Comparison of ENCODE assay signal across 8 cellular contexts in the genomic region with DNA sequence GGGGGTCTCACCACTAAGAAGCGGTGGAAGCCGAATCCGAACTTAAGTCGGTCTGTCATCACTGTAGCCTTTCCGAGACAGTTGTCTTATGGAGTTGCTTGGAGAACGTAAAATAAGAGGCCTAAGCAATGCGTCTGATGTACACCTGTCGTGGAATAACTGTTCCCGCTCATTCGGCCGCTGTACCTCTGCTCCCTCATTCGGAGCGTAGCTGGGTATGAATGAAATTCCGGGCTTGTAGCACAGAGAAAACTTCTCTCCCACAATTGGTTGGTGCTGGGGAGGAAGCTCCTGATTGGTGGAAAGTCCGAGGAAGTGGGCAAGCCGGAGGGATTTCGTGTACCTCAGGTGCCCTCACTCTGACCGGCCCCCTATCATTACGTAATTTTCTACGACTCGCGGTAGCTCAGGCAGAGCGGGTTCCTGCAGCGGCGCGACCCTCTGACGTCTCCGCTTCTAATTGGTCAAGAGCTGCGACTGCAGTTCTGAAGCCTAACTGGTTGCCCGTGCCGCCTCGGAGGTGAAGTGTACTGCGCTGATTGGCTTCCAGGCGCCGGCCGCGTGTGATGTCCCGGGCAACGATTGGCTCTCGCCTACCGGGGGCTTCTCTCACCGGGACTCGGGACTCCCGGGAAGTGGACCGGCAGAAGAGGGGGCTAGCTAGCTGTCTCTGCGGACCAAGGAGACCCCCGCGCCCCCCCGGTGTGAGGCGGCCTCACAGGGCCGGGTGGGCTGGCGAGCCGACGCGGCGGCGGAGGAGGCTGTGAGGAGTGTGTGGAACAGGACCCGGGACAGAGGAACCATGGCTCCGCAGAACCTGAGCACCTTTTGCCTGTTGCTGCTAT. TPM values are rescaled to one million over a fixed set of nuclear protein-coding genes. Genes with fewer than 3 reads are reported as not detected.
DNase-seq lines count a peak whose midpoint lies in the region; FAIRE-seq and TF ChIP-seq lines count a peak whose summit lies in the region.

A gene (plus strand): TSS at position 625 of the 845 bp plus-strand sequence. CDS start 178 bp downstream, at position 803.

- H3K27ac ChIP-seq in SK-N-MC = peak within 1 kb of the TSS; percentile 51
- no peak within 1 kb of the TSS for H3K27ac ChIP-seq in neuronal stem cell (replicated peaks; ENCODE audit: low read length)

- H3K18ac ChIP-seq in neuronal stem cell (ENCODE audit: low read length) = peak within 1 kb of the TSS; percentile 95

- no CpG with 5 or more reads among the region's 59 CpGs for WGBS in neuronal stem cell (ENCODE audit: extremely low coverage in 2 of 2, insufficient read length in 2 of 2, insufficient replicate concordance in 1 of 2), 2 donors

- peak within 1 kb of the TSS; percentile 88 for H3K27ac Mint-ChIP-seq in HFFc6
- peak within 1 kb of the TSS; percentile 98 for H3K27ac Mint-ChIP-seq in activated naive CD4-positive, alpha-beta T cell treated with anti-CD3 and anti-CD28 coated beads, Interleukin-2, amount 10 ng/mL, durations not matched to agents 7 days and 5 days

- peak within 1 kb of the TSS; percentile 87 for H3K23ac ChIP-seq in neuronal stem cell (ENCODE audit: low read depth, low read length, poor library complexity)

- peaks cover 53% of the 10 kb centered on the region for H3K4me1 Mint-ChIP-seq in HFFc6 (ENCODE audit: low read depth)
- H3K4me1 Mint-ChIP-seq in activated naive CD4-positive, alpha-beta T cell treated with anti-CD3 and anti-CD28 coated beads, Interleukin-2, amount 10 ng/mL, durations not matched to agents 7 days and 5 days = peaks cover 67% of the 10 kb centered on the region

- H2BK15ac ChIP-seq in neuronal stem cell (ENCODE audit: low read length) = no peak within 1 kb of the TSS

- TF ChIP-seq CTCF in HFFc6 (IDR thresholded peaks at IDR 0.05) = no peak
- TF ChIP-seq CTCF in NB4 (IDR thresholded peaks at IDR 0.05; ENCODE audit: low read depth, low read length) = no peak
- no peak for TF ChIP-seq CTCF in subcutaneous adipose tissue (IDR thresholded peaks at IDR 0.05; ENCODE audit: low read depth)

- no peaks in the 10 kb centered on the region for H3K9me3 ChIP-seq in SK-N-MC (ENCODE audit: low read depth, low read length)
- H3K9me3 ChIP-seq in neuronal stem cell (replicated peaks in 1 of 2; ENCODE audit: control insufficient read depth in 2 of 2, insufficient read depth in 1 of 2, low read depth in 1 of 2, low read length in 2 of 2) = no peaks in the 10 kb centered on the region

- H3K27me3 ChIP-seq in neuronal stem cell (ENCODE audit: control insufficient read depth in 3 of 3, insufficient read depth in 3 of 3, low read depth in 1 of 3, low read length in 3 of 3) = no peaks in the 10 kb centered on the region

- H3K9ac ChIP-seq in SK-N-MC (ENCODE audit: insufficient read length) (peak within 1 kb of the TSS; percentile 93), neuronal stem cell (ENCODE audit: low read depth, low read length, poor library complexity) (peak within 1 kb of the TSS; percentile 98)

- no peaks in the 10 kb centered on the region for H3K9me3 Mint-ChIP-seq in HFFc6
- no peaks in the 10 kb centered on the region for H3K9me3 Mint-ChIP-seq in activated naive CD4-positive, alpha-beta T cell treated with anti-CD3 and anti-CD28 coated beads, Interleukin-2, amount 10 ng/mL, durations not matched to agents 7 days and 5 days

- peak within 1 kb of the TSS; percentile 98 for H3K4me3 Mint-ChIP-seq in HFFc6
- H3K4me3 Mint-ChIP-seq in activated naive CD4-positive, alpha-beta T cell treated with anti-CD3 and anti-CD28 coated beads, Interleukin-2, amount 10 ng/mL, durations not matched to agents 7 days and 5 days = peak within 1 kb of the TSS; percentile 87

- peak within 1 kb of the TSS; percentile 88 for H2BK5ac ChIP-seq in neuronal stem cell (ENCODE audit: low read length)

- DNase-seq in GM04503 (ENCODE audit: low read depth) = peak; percentile 99
- peak; percentile 100 for DNase-seq in HFFc6
- peak; percentile 100 for DNase-seq in NB4 (ENCODE audit: low read depth)
- peak; percentile 100 for DNase-seq in SK-N-MC (ENCODE audit: low read depth, low spot score)
- DNase-seq in activated naive CD4-positive, alpha-beta T cell treated with anti-CD3 and anti-CD28 coated beads, Interleukin-2, amount 10 ng/mL, durations not matched to agents 7 days and 5 days = peak; percentile 100
- DNase-seq in frontal cortex (ENCODE audit: low spot score in 2 of 2) = peak; percentile 97
- DNase-seq in neuronal stem cell (ENCODE audit: low spot score) = peak; percentile 99

- H2AFZ ChIP-seq in neuronal stem cell (ENCODE audit: low read length) = peak within 1 kb of the TSS; percentile 95

- peak; percentile 95 for TF ChIP-seq POLR2A in NB4 (IDR thresholded peaks at IDR 0.05; ENCODE audit: extremely low read depth, insufficient read length)

- peak within 1 kb of the TSS; percentile 58 for H2AK5ac ChIP-seq in neuronal stem cell (ENCODE audit: low read depth, low read length)

- no peak within 1 kb of the TSS for H3K14ac ChIP-seq in neuronal stem cell (ENCODE audit: low read length)

- peak within 1 kb of the TSS; percentile 4 for H2BK120ac ChIP-seq in neuronal stem cell (ENCODE audit: low read depth, low read length)

- H4K91ac ChIP-seq in neuronal stem cell (ENCODE audit: low read depth, low read length, poor library complexity) = no peak within 1 kb of the TSS

- peaks cover 6% of the 10 kb centered on the region; the same call in 1 of the 2 replicates for H3K36me3 Mint-ChIP-seq in HFFc6 (ENCODE audit: low read depth)
- peaks cover 28% of the 10 kb centered on the region for H3K36me3 Mint-ChIP-seq in activated naive CD4-positive, alpha-beta T cell treated with anti-CD3 and anti-CD28 coated beads, Interleukin-2, amount 10 ng/mL, durations not matched to agents 7 days and 5 days

- peaks cover 6 to 10% of the 10 kb centered on the region in 2 donors for H3K4me1 ChIP-seq in neuronal stem cell (ENCODE audit: control insufficient read depth in 2 of 2, insufficient read depth in 1 of 2, low read depth in 1 of 2, low read length in 2 of 2)

- peak within 1 kb of the TSS; percentile 99 for H3K4me3 ChIP-seq in NB4 (ENCODE audit: low read depth, low read length)
- peak within 1 kb of the TSS; percentile 97 for H3K4me3 ChIP-seq in SK-N-MC
- H3K4me3 ChIP-seq in neuronal stem cell (ENCODE audit: low read length in 2 of 2) = peak within 1 kb of the TSS; percentile 76 to 99

- no peak within 1 kb of the TSS for H2BK12ac ChIP-seq in neuronal stem cell (ENCODE audit: low read length)

- H3K79me1 ChIP-seq in neuronal stem cell (ENCODE audit: low read depth, low read length) = peaks cover 8% of the 10 kb centered on the region

- H3K4ac ChIP-seq in neuronal stem cell (ENCODE audit: low read length) = no peak within 1 kb of the TSS

- CTCF ChIA-PET in activated naive CD4-positive, alpha-beta T cell treated with anti-CD3 and anti-CD28 coated beads, Interleukin-2, amount 10 ng/mL, durations not matched to agents 7 days and 5 days (lab: Charles Lee) = interaction anchor here (0.6 to 1.5 kb wide), 5 partner anchors 30 to 627 kb away, joined by 3 to 8 read pairs (median 3); a partner anchor contains a TSS

- peak within 1 kb of the TSS; percentile 83 for H3K4me2 ChIP-seq in neuronal stem cell (ENCODE audit: insufficient read depth, low read length, poor library complexity, severe bottlenecking)

- FAIRE-seq in frontal cortex (lab: Jason Lieb, UNC) = peak; percentile 96

- H4K8ac ChIP-seq in neuronal stem cell (ENCODE audit: low read depth, low read length) = no peak within 1 kb of the TSS

- H3K36me3 ChIP-seq in SK-N-MC (ENCODE audit: insufficient read depth, low read length) (peaks cover 32% of the 10 kb centered on the region), neuronal stem cell (replicated peaks in 1 of 2; ENCODE audit: control insufficient read depth in 2 of 2, insufficient read depth in 2 of 2, low read length in 2 of 2) (peaks cover 0 to 35% of the 10 kb centered on the region in 2 donors)

- peaks cover 6% of the 10 kb centered on the region; the same call in 1 of the 2 replicates for H3K27me3 Mint-ChIP-seq in HFFc6 (ENCODE audit: insufficient read depth)
- no peaks in the 10 kb centered on the region for H3K27me3 Mint-ChIP-seq in activated naive CD4-positive, alpha-beta T cell treated with anti-CD3 and anti-CD28 coated beads, Interleukin-2, amount 10 ng/mL, durations not matched to agents 7 days and 5 days

RNA-seq across cellular contexts. Expression of the gene that starts here (rescaled TPM):
- total RNA-seq in HFFc6 (2021; fragmentation: NEBNext Ultra II Directional; extraction: Animal tissue kit (Norgen Biotek cat#: 25700)) = 10 to 100 TPM; 76.8 to 94.0 (median 84.2) TPM
- total RNA-seq in frontal cortex (31.4 TPM), subcutaneous adipose tissue (10 to 100 TPM; 28.1 to 38.2 (median 31.7) TPM)
- polyA plus RNA-seq in neuronal stem cell (2013, experiment 1 of 2) = 43.9 TPM
- 44.3 TPM for polyA plus RNA-seq in neuronal stem cell (2013, experiment 2 of 2)
